7 cellular contexts compared by ENCODE assay signal in genomic region chr3:157081681-157082210, GRCh38.
DNase-seq lines count a peak whose midpoint lies in the region; ATAC-seq and TF ChIP-seq lines count a peak whose summit lies in the region.

No MANE protein-coding gene starts in this region.

- ATAC-seq in GM19025 (IDR thresholded peaks at IDR 0.05; ENCODE audit: low read depth, unreplicated experiment): peak; percentile 74
- ATAC-seq in HG03159 (IDR thresholded peaks at IDR 0.05; ENCODE audit: unreplicated experiment): peak; percentile 76

- H3K27me3 ChIP-seq in liver (ENCODE audit: control insufficient read depth in 4 of 4, insufficient read depth in 4 of 4, low read length in 3 of 4): no peaks in the 10 kb centered on the region

- TF ChIP-seq CTCF in VCaP (conservative IDR thresholded peaks at IDR 0.05) (peak; percentile 92), liver (IDR thresholded peaks at IDR 0.05; ENCODE audit: low read depth, low read length, missing input control) (peak; percentile 96)

- H3K9ac ChIP-seq in liver (ENCODE audit: low read depth in 1 of 2, low read length in 2 of 2): peak overlapping the region in 1 of 2 donors; percentile 24

- H3K9me3 ChIP-seq in liver (ENCODE audit: control insufficient read depth in 4 of 4, low read length in 3 of 4): no peaks in the 10 kb centered on the region

- H3K27ac ChIP-seq in VCaP (peak overlapping the region; percentile 67), liver (ENCODE audit: low read depth in 1 of 2, low read length in 2 of 2) (peak overlapping the region; percentile 35 to 44)

- peaks cover 0 to 13% (median 8%) of the 10 kb centered on the region in 4 donors for H3K4me1 ChIP-seq in liver (ENCODE audit: control insufficient read depth in 4 of 4, insufficient read depth in 4 of 4, low read length in 3 of 4)

- DNase-seq in cerebellum (ENCODE audit: low spot score) (peak; percentile 87), NK-92 (lab: John Stamatoyannopoulos, UW; ENCODE audit: unreplicated experiment) (no peak)
- peak; percentile 67 to 83 (median 72) for DNase-seq in stimulated activated CD4-positive, alpha-beta T cell treated with anti-CD3 and anti-CD28 coated beads, TNF-alpha, amount 100 ng/mL, for 1 hour (ENCODE audit: low read depth in 3 of 3, low spot score in 1 of 3)

- H3K4me3 ChIP-seq in liver (ENCODE audit: low read depth in 1 of 3, low read length in 3 of 3): no peak overlapping the region

- 7% methylated on average over 14 of the region's 14 CpGs for WGBS in liver

- peak; percentile 98 to 99 for TF ChIP-seq RAD21 in liver (IDR thresholded peaks at IDR 0.05)

- H3K36me3 ChIP-seq in liver (ENCODE audit: control insufficient read depth in 4 of 4, insufficient read depth in 3 of 4, low read depth in 1 of 4, low read length in 3 of 4): no peaks in the 10 kb centered on the region

TF ChIP-seq in liver, 16 proteins besides CTCF, POLR2A, EP300 and RAD21:
- no peak for TF ChIP-seq ZBTB33 (IDR thresholded peaks at IDR 0.05)
- TF ChIP-seq ATF3 (IDR thresholded peaks at IDR 0.05): no peak
- TF ChIP-seq NR2F2 (IDR thresholded peaks at IDR 0.05): no peak
- TF ChIP-seq YY1 (IDR thresholded peaks at IDR 0.05): no peak
- no peak for TF ChIP-seq FOXA1 (IDR thresholded peaks at IDR 0.05)
- TF ChIP-seq MAX (IDR thresholded peaks at IDR 0.05): no peak
- no peak for TF ChIP-seq GABPA (IDR thresholded peaks at IDR 0.05 in 1 of 2, conservative IDR thresholded peaks at IDR 0.05 in 1 of 2)
- TF ChIP-seq SP1 (IDR thresholded peaks at IDR 0.05): no peak
- no peak for TF ChIP-seq TAF1 (conservative IDR thresholded peaks at IDR 0.05)
- TF ChIP-seq REST (IDR thresholded peaks at IDR 0.05): no peak
- peak in 1 of 2 donors; percentile 13 for TF ChIP-seq JUND (IDR thresholded peaks at IDR 0.05)
- no peak for TF ChIP-seq HNF4G (IDR thresholded peaks at IDR 0.05)
- no peak for TF ChIP-seq HNF4A (conservative IDR thresholded peaks at IDR 0.05)
- TF ChIP-seq RXRA (IDR thresholded peaks at IDR 0.05): peak in 1 of 2 donors; percentile 10
- TF ChIP-seq EGR1 (IDR thresholded peaks at IDR 0.05; ENCODE audit: low read depth in 2 of 2): no peak
- no peak for TF ChIP-seq FOXA2 (IDR thresholded peaks at IDR 0.05)
